ENCODE assay signal across 1 cellular context in the genomic region with DNA sequence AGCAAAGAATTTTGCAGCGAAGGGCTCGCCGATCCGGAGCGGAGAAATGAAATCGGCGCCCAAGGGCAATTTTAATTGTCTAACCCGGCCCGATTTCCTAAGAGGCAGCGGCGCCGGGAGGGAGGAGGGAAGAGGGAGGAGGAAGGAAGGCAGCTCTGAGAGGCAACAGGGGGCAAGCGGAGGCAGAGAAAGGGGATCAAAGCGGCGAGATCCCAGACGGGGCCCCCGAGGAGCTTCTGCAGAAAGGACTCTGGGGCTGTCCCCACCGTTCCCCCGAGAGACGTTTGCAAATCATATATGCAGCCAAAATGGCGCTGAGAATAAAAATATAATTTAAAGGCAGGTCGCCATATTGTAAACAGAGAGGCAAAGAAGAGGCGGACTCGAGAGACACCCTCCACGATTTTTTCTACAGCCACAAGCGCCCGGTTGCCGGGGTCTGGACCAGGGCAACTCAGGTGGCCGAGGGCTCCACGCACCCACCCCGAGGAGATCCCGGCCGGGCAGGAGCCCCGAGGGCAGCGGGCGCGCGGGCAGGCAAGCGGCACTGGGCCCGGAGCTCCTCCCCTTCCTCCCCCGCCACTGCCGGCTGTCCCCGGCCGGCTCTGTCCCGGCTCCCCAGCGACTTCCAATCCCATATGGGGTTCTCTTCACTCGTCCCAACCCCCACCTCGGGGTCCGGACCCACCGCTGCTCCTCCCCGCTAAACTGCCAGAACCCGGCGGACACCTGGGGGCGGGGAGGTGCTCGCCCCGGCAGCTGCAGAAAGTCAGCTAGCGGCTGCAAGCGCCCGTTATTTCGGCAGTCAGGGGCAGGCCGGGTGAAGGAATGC.
TF ChIP-seq lines count a peak whose summit lies in the region.

No MANE protein-coding gene starts in this region.

TF ChIP-seq in GM12878, 131 proteins besides CTCF, POLR2A, EP300 and RAD21:
- TF ChIP-seq BACH1 (IDR thresholded peaks at IDR 0.05; ENCODE audit: borderline replicate concordance) (peak; percentile 18; the same call in 1 of the 2 replicates), SP1 (IDR thresholded peaks at IDR 0.05; ENCODE audit: low read depth, low read length) (no peak), TAF1 (IDR thresholded peaks at IDR 0.05; ENCODE audit: borderline replicate concordance, low read depth, low read length) (0 out of 2 replicates have a peak, but pooled peaks have one; percentile 18), DPF2 (IDR thresholded peaks at IDR 0.05) (0 out of 2 replicates have a peak, but pooled peaks have one; percentile 20), NR2C1 (IDR thresholded peaks at IDR 0.05) (peak; percentile 29; the same call in 1 of the 2 replicates), JUNB (IDR thresholded peaks at IDR 0.05) (no peak), MEF2A (IDR thresholded peaks at IDR 0.05; ENCODE audit: insufficient read depth, low read depth, low read length) (0 out of 2 replicates have a peak, but pooled peaks have one; percentile 24), STAT3 (IDR thresholded peaks at IDR 0.05; ENCODE audit: low read depth, low read length) (no peak), IKZF2 (IDR thresholded peaks at IDR 0.05) (peak; percentile 40 to 43; a peak in 1 of 4 replicates), EGR1 (IDR thresholded peaks at IDR 0.05; ENCODE audit: borderline replicate concordance in 1 of 2, low read depth in 2 of 2, low read length in 2 of 2) (0 out of 3 replicates have a peak, but pooled peaks of 1 of the 2 experiments have one; percentile 12), CREB1 (IDR thresholded peaks at IDR 0.05; ENCODE audit: low read depth) (peak; percentile 16; the same call in 1 of the 2 replicates), NFXL1 (IDR thresholded peaks at IDR 0.05; ENCODE audit: borderline replicate concordance) (peak; percentile 92), BHLHE40 (IDR thresholded peaks at IDR 0.05; ENCODE audit: borderline replicate concordance in 1 of 2, low read depth in 2 of 2, low read length in 1 of 2) (peak in 1 of 2 experiments; percentile 26; a peak in 1 of 4 replicates), SREBF2 (IDR thresholded peaks at IDR 0.05; ENCODE audit: low read length) (no peak), YY1 (IDR thresholded peaks at IDR 0.05; ENCODE audit: low read depth, low read length) (peak; percentile 94), POU2F2 (IDR thresholded peaks at IDR 0.05; ENCODE audit: borderline replicate concordance, low read depth, low read length) (peak; percentile 95; the same call in 2 of the 3 replicates), MEF2B (IDR thresholded peaks at IDR 0.05; ENCODE audit: partially characterized antibody, poor library complexity, severe bottlenecking) (peak; percentile 89), POLR2AphosphoS5 (IDR thresholded peaks at IDR 0.05; ENCODE audit: low read length) (0 out of 2 replicates have a peak, but pooled peaks have one; percentile 45), CHD2 (IDR thresholded peaks at IDR 0.05; ENCODE audit: borderline replicate concordance, low read depth, low read length) (0 out of 2 replicates have a peak, but pooled peaks have one; percentile 1), FOXK2 (IDR thresholded peaks at IDR 0.05) (peak; percentile 89), SIN3A (IDR thresholded peaks at IDR 0.05; ENCODE audit: low read depth, low read length) (peak; percentile 62), IKZF1 (conservative IDR thresholded peaks at IDR 0.05) (0 out of 2 replicates have a peak, but pooled peaks have one; percentile 42), RB1 (IDR thresholded peaks at IDR 0.05; ENCODE audit: borderline replicate concordance) (0 out of 2 replicates have a peak, but pooled peaks have one; percentile 46), WRNIP1 (IDR thresholded peaks at IDR 0.05; ENCODE audit: borderline replicate concordance, low read depth, low read length) (no peak), SUPT20H (IDR thresholded peaks at IDR 0.05; ENCODE audit: borderline replicate concordance, control insufficient read depth, low read depth, low read length) (no peak), STAT1 (conservative IDR thresholded peaks at IDR 0.05) (no peak)
- TF ChIP-seq, protein P1, sequence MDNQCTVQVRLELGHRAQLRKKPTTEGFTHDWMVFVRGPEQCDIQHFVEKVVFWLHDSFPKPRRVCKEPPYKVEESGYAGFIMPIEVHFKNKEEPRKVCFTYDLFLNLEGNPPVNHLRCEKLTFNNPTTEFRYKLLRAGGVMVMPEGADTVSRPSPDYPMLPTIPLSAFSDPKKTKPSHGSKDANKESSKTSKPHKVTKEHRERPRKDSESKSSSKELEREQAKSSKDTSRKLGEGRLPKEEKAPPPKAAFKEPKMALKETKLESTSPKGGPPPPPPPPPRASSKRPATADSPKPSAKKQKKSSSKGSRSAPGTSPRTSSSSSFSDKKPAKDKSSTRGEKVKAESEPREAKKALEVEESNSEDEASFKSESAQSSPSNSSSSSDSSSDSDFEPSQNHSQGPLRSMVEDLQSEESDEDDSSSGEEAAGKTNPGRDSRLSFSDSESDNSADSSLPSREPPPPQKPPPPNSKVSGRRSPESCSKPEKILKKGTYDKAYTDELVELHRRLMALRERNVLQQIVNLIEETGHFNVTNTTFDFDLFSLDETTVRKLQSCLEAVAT (IDR thresholded peaks at IDR 0.05): 0 out of 2 replicates have a peak, but pooled peaks have one; percentile 13
- TF ChIP-seq, protein P2, sequence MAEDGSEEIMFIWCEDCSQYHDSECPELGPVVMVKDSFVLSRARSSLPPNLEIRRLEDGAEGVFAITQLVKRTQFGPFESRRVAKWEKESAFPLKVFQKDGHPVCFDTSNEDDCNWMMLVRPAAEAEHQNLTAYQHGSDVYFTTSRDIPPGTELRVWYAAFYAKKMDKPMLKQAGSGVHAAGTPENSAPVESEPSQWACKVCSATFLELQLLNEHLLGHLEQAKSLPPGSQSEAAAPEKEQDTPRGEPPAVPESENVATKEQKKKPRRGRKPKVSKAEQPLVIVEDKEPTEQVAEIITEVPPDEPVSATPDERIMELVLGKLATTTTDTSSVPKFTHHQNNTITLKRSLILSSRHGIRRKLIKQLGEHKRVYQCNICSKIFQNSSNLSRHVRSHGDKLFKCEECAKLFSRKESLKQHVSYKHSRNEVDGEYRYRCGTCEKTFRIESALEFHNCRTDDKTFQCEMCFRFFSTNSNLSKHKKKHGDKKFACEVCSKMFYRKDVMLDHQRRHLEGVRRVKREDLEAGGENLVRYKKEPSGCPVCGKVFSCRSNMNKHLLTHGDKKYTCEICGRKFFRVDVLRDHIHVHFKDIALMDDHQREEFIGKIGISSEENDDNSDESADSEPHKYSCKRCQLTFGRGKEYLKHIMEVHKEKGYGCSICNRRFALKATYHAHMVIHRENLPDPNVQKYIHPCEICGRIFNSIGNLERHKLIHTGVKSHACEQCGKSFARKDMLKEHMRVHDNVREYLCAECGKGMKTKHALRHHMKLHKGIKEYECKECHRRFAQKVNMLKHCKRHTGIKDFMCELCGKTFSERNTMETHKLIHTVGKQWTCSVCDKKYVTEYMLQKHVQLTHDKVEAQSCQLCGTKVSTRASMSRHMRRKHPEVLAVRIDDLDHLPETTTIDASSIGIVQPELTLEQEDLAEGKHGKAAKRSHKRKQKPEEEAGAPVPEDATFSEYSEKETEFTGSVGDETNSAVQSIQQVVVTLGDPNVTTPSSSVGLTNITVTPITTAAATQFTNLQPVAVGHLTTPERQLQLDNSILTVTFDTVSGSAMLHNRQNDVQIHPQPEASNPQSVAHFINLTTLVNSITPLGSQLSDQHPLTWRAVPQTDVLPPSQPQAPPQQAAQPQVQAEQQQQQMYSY (CRISPR knock-in tag; IDR thresholded peaks at IDR 0.05): no peak
- TF ChIP-seq, protein P3, sequence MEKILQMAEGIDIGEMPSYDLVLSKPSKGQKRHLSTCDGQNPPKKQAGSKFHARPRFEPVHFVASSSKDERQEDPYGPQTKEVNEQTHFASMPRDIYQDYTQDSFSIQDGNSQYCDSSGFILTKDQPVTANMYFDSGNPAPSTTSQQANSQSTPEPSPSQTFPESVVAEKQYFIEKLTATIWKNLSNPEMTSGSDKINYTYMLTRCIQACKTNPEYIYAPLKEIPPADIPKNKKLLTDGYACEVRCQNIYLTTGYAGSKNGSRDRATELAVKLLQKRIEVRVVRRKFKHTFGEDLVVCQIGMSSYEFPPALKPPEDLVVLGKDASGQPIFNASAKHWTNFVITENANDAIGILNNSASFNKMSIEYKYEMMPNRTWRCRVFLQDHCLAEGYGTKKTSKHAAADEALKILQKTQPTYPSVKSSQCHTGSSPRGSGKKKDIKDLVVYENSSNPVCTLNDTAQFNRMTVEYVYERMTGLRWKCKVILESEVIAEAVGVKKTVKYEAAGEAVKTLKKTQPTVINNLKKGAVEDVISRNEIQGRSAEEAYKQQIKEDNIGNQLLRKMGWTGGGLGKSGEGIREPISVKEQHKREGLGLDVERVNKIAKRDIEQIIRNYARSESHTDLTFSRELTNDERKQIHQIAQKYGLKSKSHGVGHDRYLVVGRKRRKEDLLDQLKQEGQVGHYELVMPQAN (conservative IDR thresholded peaks at IDR 0.05): peak; percentile 88
